1 cellular context compared by ENCODE assay signal in genomic region chr17:74982663-74983313, GRCh38.
TF ChIP-seq lines count a peak whose summit lies in the region.

No MANE protein-coding gene starts in this region.

TF ChIP-seq in HEK293, 187 proteins besides CTCF, POLR2A, EP300 and RAD21:
- TF ChIP-seq ZNF76 (tag by site-specific recombination; IDR thresholded peaks at IDR 0.05; ENCODE audit: borderline replicate concordance, low read depth) (peak; percentile 3; the same call in 1 of the 2 replicates), ZNF335 (tag by site-specific recombination; conservative IDR thresholded peaks at IDR 0.05) (peak; percentile 69), ZNF518A (tag by site-specific recombination; conservative IDR thresholded peaks at IDR 0.05; ENCODE audit: low read depth) (peak; percentile 55; the same call in 1 of the 2 replicates), ZBTB17 (tag by site-specific recombination; IDR thresholded peaks at IDR 0.05) (peak; percentile 72; the same call in 1 of the 2 replicates), SCRT2 (tag by site-specific recombination; IDR thresholded peaks at IDR 0.05) (peak; percentile 97), ZNF654 (tag by site-specific recombination; IDR thresholded peaks at IDR 0.05; ENCODE audit: low read depth) (0 out of 2 replicates have a peak, but pooled peaks have one; percentile 4), ZNF664 (tag by site-specific recombination; IDR thresholded peaks at IDR 0.05) (peak; percentile 75), HOXC10 (CRISPR knock-in tag; IDR thresholded peaks at IDR 0.05) (peak; percentile 33; the same call in 1 of the 2 replicates), ZNF121 (tag by site-specific recombination; IDR thresholded peaks at IDR 0.05) (peak; percentile 93), ZNF600 (tag by site-specific recombination; IDR thresholded peaks at IDR 0.05) (peak; percentile 78), SCRT1 (tag by site-specific recombination; IDR thresholded peaks at IDR 0.05; ENCODE audit: borderline replicate concordance) (peak; percentile 87; the same call in 1 of the 2 replicates)
